ENCODE assay signal across 13 cellular contexts in the genomic region with DNA sequence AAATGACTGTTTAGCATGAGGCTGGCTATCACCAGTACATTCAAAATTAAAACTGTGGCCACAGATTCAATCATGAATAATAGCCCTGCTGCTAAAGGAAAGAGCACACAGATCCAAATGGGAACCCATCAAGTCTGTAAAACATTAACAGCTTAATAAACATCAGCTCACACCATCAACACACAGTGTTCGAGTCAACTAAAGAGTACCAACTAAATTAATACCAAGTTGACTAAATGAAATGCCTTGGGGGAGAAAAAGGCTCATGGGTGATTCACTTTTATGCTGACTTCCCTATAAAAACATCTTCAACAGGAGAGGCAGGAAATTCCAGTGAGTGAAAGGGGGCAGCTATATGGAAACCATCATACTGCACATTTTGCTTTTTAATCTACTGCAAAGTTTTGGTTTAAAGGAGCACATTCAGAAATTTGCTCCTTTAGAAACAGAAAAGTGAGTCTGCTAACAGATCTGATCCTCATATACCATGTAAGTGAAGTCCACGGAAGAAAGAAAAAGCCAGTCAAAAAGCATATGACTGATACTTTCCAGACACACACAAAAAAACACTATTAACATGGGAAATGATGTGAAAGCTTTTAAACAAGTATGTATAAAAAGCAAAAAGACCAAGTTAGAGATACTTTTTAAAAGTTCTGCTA. TPM values are rescaled to one million over a fixed set of nuclear protein-coding genes. Genes with fewer than 3 reads are reported as not detected.
DNase-seq lines count a peak whose midpoint lies in the region; ATAC-seq, FAIRE-seq and TF ChIP-seq lines count a peak whose summit lies in the region.
"Had no signal": no experiment of that assay in that cellular context is flagged by ENCODE, and none has a peak within 500 bp of the region (broad histone marks: within the 10 kb centered on the region; RNA-seq: fewer than 3 reads in every experiment).

No MANE protein-coding gene starts in this region.

- CTCF ChIA-PET in Calu3 (lab: Charles Lee): interaction anchor here (1.0 to 1.9 kb wide), 6 partner anchors 8 to 160 kb away, joined by 3 to 9 read pairs (median 5); no protein-coding TSS in a partner anchor

- BruUV-seq in Calu3 (replicated peaks; lab: Mats Ljungman, UMichigan): no TSS peak

- H3K9me3 Mint-ChIP-seq in Calu3 (ENCODE audit: low read depth, unreplicated experiment) (no peaks in the 10 kb centered on the region), nephron progenitor cell (peaks cover 22% of the 10 kb centered on the region)

- peaks cover 67% of the 10 kb centered on the region for H3K4me1 Mint-ChIP-seq in Calu3 (ENCODE audit: low read depth, unreplicated experiment)
- H3K4me1 Mint-ChIP-seq in nephron progenitor cell: peaks cover 78% of the 10 kb centered on the region

- intact Hi-C loops in Calu3 (cut with micrococcal nuclease; ENCODE audit: unreplicated experiment): loop anchor here (5.0 kb wide), 1 partner anchor 34 kb away; no protein-coding TSS in a partner anchor

- no peaks in the 10 kb centered on the region for H3K36me3 Mint-ChIP-seq in Calu3 (ENCODE audit: insufficient read depth, unreplicated experiment)
- H3K36me3 Mint-ChIP-seq in nephron progenitor cell (ENCODE audit: low read depth): peaks cover 42% of the 10 kb centered on the region

- TF ChIP-seq CTCF in Calu3 (IDR thresholded peaks at IDR 0.05; ENCODE audit: unreplicated experiment) (no peak), nephron progenitor cell (IDR thresholded peaks at IDR 0.05) (no peak), GM13977 (IDR thresholded peaks at IDR 0.05; ENCODE audit: extremely low read depth, insufficient read depth, missing control alignments) (no peak)

- peak overlapping the region; percentile 36 for H3K4me3 Mint-ChIP-seq in Calu3 (ENCODE audit: low read depth, unreplicated experiment)
- no peak overlapping the region for H3K4me3 Mint-ChIP-seq in nephron progenitor cell

- DNase-seq in Calu3 (no peak), RCC 7860 (ENCODE audit: low spot score) (peak; percentile 47), nephron progenitor cell (no peak), GM13977 (ENCODE audit: low spot score) (no peak), activated gamma-delta T cell (lab: John Stamatoyannopoulos, UW) (no peak), midbrain (lab: John Stamatoyannopoulos, UW) (no peak)
- DNase-seq: amygdala, esophagus squamous epithelium, left ventricle myocardium inferior, NCI-H1436, thyroid gland had no signal

- peak overlapping the region; percentile 84 for H3K27ac Mint-ChIP-seq in Calu3 (ENCODE audit: unreplicated experiment)
- peak overlapping the region; percentile 67 for H3K27ac Mint-ChIP-seq in nephron progenitor cell

- no peaks in the 10 kb centered on the region for H3K27me3 Mint-ChIP-seq in Calu3 (ENCODE audit: unreplicated experiment)
- no peaks in the 10 kb centered on the region for H3K27me3 Mint-ChIP-seq in nephron progenitor cell (ENCODE audit: low read depth, poor library complexity)

- FAIRE-seq in RCC 7860 (lab: Jason Lieb, UNC): peak; percentile 57

- peak; percentile 49 for ATAC-seq in esophagus mucosa
- ATAC-seq in GM21367 (IDR thresholded peaks at IDR 0.05; ENCODE audit: unreplicated experiment): no peak

- in situ Hi-C loops in GM13977 (cut with MboI; ENCODE audit: low pct_unique_long_range_greater_than_20kb, low sequenced_read_pairs, unreplicated experiment): no loop called here

RNA-seq across cellular contexts. Expression of gene LGR4, which starts 16.3 kb away (rescaled TPM):
- total RNA-seq in Calu3 (2022): 50.0 and 51.4 TPM in 2 replicates
- total RNA-seq in esophagus mucosa: 22.8 TPM

RNA-seq across cellular contexts. Expression of gene LIN7C, which starts 50.3 kb away (rescaled TPM):
- total RNA-seq in Calu3 (2022) (43.7 and 46.4 TPM in 2 replicates), esophagus mucosa (25.7 TPM)
